Comparison of ENCODE assay signal across 15 cellular contexts in genomic region chr1:2247760-2248126, GRCh38. TPM values are rescaled to one million over a fixed set of nuclear protein-coding genes. Genes with fewer than 3 reads are reported as not detected.
DNase-seq lines count a peak whose midpoint lies in the region; ATAC-seq and TF ChIP-seq lines count a peak whose summit lies in the region.
"Had no signal": no experiment of that assay in that cellular context is flagged by ENCODE, and none has a peak within 500 bp of the region (broad histone marks: within the 10 kb centered on the region; RNA-seq: fewer than 3 reads in every experiment).

No MANE protein-coding gene starts in this region.

- peaks cover 6% of the 10 kb centered on the region for H3K27me3 Mint-ChIP-seq in nephron progenitor cell (ENCODE audit: low read depth, poor library complexity)
- H3K27me3 Mint-ChIP-seq: activated CD4-positive, alpha-beta memory T cell treated with anti-CD3 and anti-CD28 coated beads, Interleukin-2, amount 10 ng/mL, durations not matched to agents 7 days and 5 days had no signal

- DNase-seq in left ventricle myocardium inferior (no peak), left cardiac atrium (no peak), left ventricle myocardium superior (peak; percentile 32), nephron progenitor cell (no peak), D341Med (ENCODE audit: low spot score) (no peak), GOT3 (lab: John Stamatoyannopoulos, UW) (no peak), middle frontal gyrus (ENCODE audit: extremely low spot score, low spot score) (no peak)
- DNase-seq: activated CD4-positive, alpha-beta memory T cell treated with anti-CD3 and anti-CD28 coated beads, Interleukin-2, amount 10 ng/mL, durations not matched to agents 7 days and 5 days; activated naive CD4-positive, alpha-beta T cell; DMS79; NCI-H1105 treated with DMSO at 0.1 percent for 48 hours; NCI-H510A; T-helper 9 cell had no signal

- TF ChIP-seq CTCF in left ventricle myocardium inferior (IDR thresholded peaks at IDR 0.05; ENCODE audit: borderline replicate concordance) (no peak), nephron progenitor cell (IDR thresholded peaks at IDR 0.05) (no peak)

- H3K4me1 Mint-ChIP-seq in nephron progenitor cell, result peaks cover 85% of the 10 kb centered on the region

- H3K36me3 Mint-ChIP-seq in nephron progenitor cell (ENCODE audit: low read depth), result peaks cover 24% of the 10 kb centered on the region

- H3K4me1 ChIP-seq in left ventricle myocardium inferior (peaks cover 97% of the 10 kb centered on the region), neuron (ENCODE audit: insufficient read depth, low read length) (peaks cover 61% of the 10 kb centered on the region)

- no peaks in the 10 kb centered on the region for H3K9me3 Mint-ChIP-seq in nephron progenitor cell

- H3K27me3 ChIP-seq in left ventricle myocardium inferior (ENCODE audit: low read depth), result no peaks in the 10 kb centered on the region
- H3K27me3 ChIP-seq in neuron (ENCODE audit: insufficient read depth, low read length), result no peaks in the 10 kb centered on the region

- no peak overlapping the region for H2AFZ ChIP-seq in neuron (ENCODE audit: low read depth, low read length)

- H3K4me3 Mint-ChIP-seq in nephron progenitor cell, result no peak overlapping the region
- H3K4me3 Mint-ChIP-seq: activated CD4-positive, alpha-beta memory T cell treated with anti-CD3 and anti-CD28 coated beads, Interleukin-2, amount 10 ng/mL, durations not matched to agents 7 days and 5 days had no signal

- intact Hi-C loops in left ventricle myocardium inferior (cut with micrococcal nuclease), result no loop called here
- intact Hi-C loops in left cardiac atrium (cut with DNase I), result no loop called here
- intact Hi-C loops in left ventricle myocardium superior (cut with micrococcal nuclease), result no loop called here

- no peak overlapping the region for H3K27ac Mint-ChIP-seq in nephron progenitor cell
- H3K27ac Mint-ChIP-seq: activated CD4-positive, alpha-beta memory T cell treated with anti-CD3 and anti-CD28 coated beads, Interleukin-2, amount 10 ng/mL, durations not matched to agents 7 days and 5 days had no signal

- ATAC-seq in left cardiac atrium (no peak), left ventricle myocardium superior (no peak)

- no peaks in the 10 kb centered on the region for H3K9me3 ChIP-seq in left ventricle myocardium inferior (replicated peaks)
- H3K9me3 ChIP-seq in neuron (ENCODE audit: low read length), result no peaks in the 10 kb centered on the region

- H3K4me3 ChIP-seq in left ventricle myocardium inferior, result peak overlapping the region; percentile 11
- H3K4me3 ChIP-seq in neuron (ENCODE audit: low read length), result peak overlapping the region; percentile 7
- H3K4me3 ChIP-seq: skin epidermis had no signal

- no peak overlapping the region for H3K27ac ChIP-seq in left ventricle myocardium inferior (replicated peaks)

- H3K36me3 ChIP-seq in left ventricle myocardium inferior (no peaks in the 10 kb centered on the region), neuron (ENCODE audit: insufficient read depth, low read length) (no peaks in the 10 kb centered on the region)

RNA-seq across cellular contexts. Expression of gene SKI, which starts 19.6 kb away (rescaled TPM):
- 37.9 TPM for total RNA-seq in left ventricle myocardium inferior
- total RNA-seq in left cardiac atrium, result 10 to 100 TPM; 47.1 to 66.9 TPM
- 35.3 TPM for total RNA-seq in left ventricle myocardium superior

RNA-seq across cellular contexts. Expression of gene FAAP20, which starts 53.2 kb away (rescaled TPM):
- total RNA-seq in left ventricle myocardium inferior (37.0 TPM), left cardiac atrium (10 to 100 TPM; 35.4 to 41.4 TPM), left ventricle myocardium superior (38.4 TPM)
